In genomic region chr7:30285531-30286284, GRCh38 we compare ENCODE assay signal across 9 cellular contexts. TPM values are rescaled to one million over a fixed set of nuclear protein-coding genes. Genes with fewer than 3 reads are reported as not detected.
DNase-seq lines count a peak whose midpoint lies in the region; ATAC-seq, FAIRE-seq and TF ChIP-seq lines count a peak whose summit lies in the region.
"Had no signal": no experiment of that assay in that cellular context is flagged by ENCODE, and none has a peak within 500 bp of the region (broad histone marks: within the 10 kb centered on the region; RNA-seq: fewer than 3 reads in every experiment).

No MANE protein-coding gene starts in this region.

- peak overlapping the region; percentile 74 for H2AFZ ChIP-seq in endothelial cell of umbilical vein (ENCODE audit: low read depth, low read length)

- no peak for TF ChIP-seq POLR2A in endothelial cell of umbilical vein (IDR thresholded peaks at IDR 0.05; ENCODE audit: low read depth, low read length)

- FAIRE-seq in endothelial cell of umbilical vein (lab: Jason Lieb, UNC) = no peak
- FAIRE-seq: A204.1 had no signal

- H4K20me1 ChIP-seq in endothelial cell of umbilical vein (replicated peaks; ENCODE audit: control insufficient read depth, extremely low read depth, insufficient read depth, low read length) = no peaks in the 10 kb centered on the region

- CTCF ChIA-PET in endothelial cell of umbilical vein (lab: Charles Lee) = interaction anchor here (1.0 to 2.0 kb wide), 4 partner anchors 16 to 127 kb away, joined by 3 to 8 read pairs (median 4); no protein-coding TSS in a partner anchor

- TF ChIP-seq CTCF in endothelial cell of umbilical vein (IDR thresholded peaks at IDR 0.05; ENCODE audit: extremely low read depth in 1 of 2, insufficient read depth in 1 of 2, low read depth in 1 of 2, low read length in 2 of 2) = no peak

- intact Hi-C loops in endothelial cell of umbilical vein (cut with micrococcal nuclease) = loop anchor here (2.0 to 10.0 kb wide), 6 partner anchors 121 to 277 kb away; partner anchors contain the start of gene GGCT

- peak overlapping the region; percentile 57 for H3K4me2 ChIP-seq in endothelial cell of umbilical vein (ENCODE audit: insufficient read depth, low read length)

- H3K9ac ChIP-seq in endothelial cell of umbilical vein (replicated peaks; ENCODE audit: extremely low read depth, insufficient read depth, low read length) = peak overlapping the region; percentile 69

- H3K27ac ChIP-seq in endothelial cell of umbilical vein (ENCODE audit: insufficient read depth, low read depth, low read length) (no peak overlapping the region), muscle layer of duodenum (ENCODE audit: low read length) (peak overlapping the region; percentile 71)

- H3K27me3 ChIP-seq in endothelial cell of umbilical vein (ENCODE audit: control insufficient read depth in 2 of 2, insufficient read depth in 2 of 2, low read length in 2 of 2) = no peaks in the 10 kb centered on the region
- H3K27me3 ChIP-seq in muscle layer of duodenum (ENCODE audit: low read depth, low read length) = no peaks in the 10 kb centered on the region

- DNase-seq in NCI-H1092 treated with DMSO at 0.1 percent for 48 hours (lab: John Stamatoyannopoulos, UW) (peak; percentile 36), NCI-H1092 (lab: John Stamatoyannopoulos, UW) (no peak), NCI-H2171 treated with DMSO at 0.1 percent for 48 hours (lab: John Stamatoyannopoulos, UW) (peak; percentile 34), endothelial cell of umbilical vein (ENCODE audit: low read depth, low spot score) (peak; percentile 53)
- DNase-seq in activated CD8-positive, alpha-beta memory T cell treated with anti-CD3 and anti-CD28 coated beads for 4 hours (ENCODE audit: low read depth in 2 of 2) = peak; percentile 28 to 31
- DNase-seq in stimulated activated naive CD8-positive, alpha-beta T cell treated with anti-CD3 and anti-CD28 coated beads, Interleukin-15, Interleukin-2, amounts not matched to agents 100 U/mL and 50 U/mL, for 24 hours = peak; percentile 65

- H3K4me3 ChIP-seq in endothelial cell of umbilical vein (replicated peaks in 1 of 3; ENCODE audit: insufficient read depth in 1 of 3, low read depth in 1 of 3, low read length in 3 of 3) = peak overlapping the region; percentile 57 to 82 (median 57)
- H3K4me3 ChIP-seq in muscle layer of duodenum (ENCODE audit: low read depth in 1 of 2, low read length in 2 of 2) = peak overlapping the region; percentile 76 to 93

- dilution Hi-C loops in endothelial cell of umbilical vein (cut with MboI; ENCODE audit: extremely low pct_ligation_motif_present, low sequenced_read_pairs) = no loop called here

- no peaks in the 10 kb centered on the region for H3K36me3 ChIP-seq in endothelial cell of umbilical vein (ENCODE audit: control insufficient read depth in 2 of 2, extremely low read depth in 1 of 2, insufficient read depth in 2 of 2, low read length in 2 of 2)
- no peaks in the 10 kb centered on the region for H3K36me3 ChIP-seq in muscle layer of duodenum (ENCODE audit: control insufficient read depth in 1 of 2, insufficient read depth in 2 of 2, low read length in 2 of 2)

- peaks cover 8% of the 10 kb centered on the region for H3K79me2 ChIP-seq in endothelial cell of umbilical vein (ENCODE audit: control insufficient read depth, insufficient read depth, low read length)

- no peaks in the 10 kb centered on the region for H3K9me1 ChIP-seq in endothelial cell of umbilical vein (replicated peaks; ENCODE audit: control insufficient read depth, extremely low read depth, insufficient read depth, low read length)

- peaks cover 19% of the 10 kb centered on the region for H3K4me1 ChIP-seq in endothelial cell of umbilical vein (ENCODE audit: control insufficient read depth, extremely low read depth, insufficient read depth, low read length)
- H3K4me1 ChIP-seq in muscle layer of duodenum (ENCODE audit: control insufficient read depth in 1 of 2, insufficient read depth in 2 of 2, low read length in 2 of 2) = peaks cover 0 to 9% of the 10 kb centered on the region in 2 donors

- no peaks in the 10 kb centered on the region for H3K9me3 ChIP-seq in endothelial cell of umbilical vein (replicated peaks; ENCODE audit: control insufficient read depth, insufficient read depth, low read length)
- no peaks in the 10 kb centered on the region for H3K9me3 ChIP-seq in muscle layer of duodenum (ENCODE audit: control insufficient read depth in 1 of 2, low read length in 2 of 2)

- POLR2A ChIA-PET in endothelial cell of umbilical vein (lab: Charles Lee) = no interaction called here

- no TSS peak for BruUV-seq in endothelial cell of umbilical vein (replicated peaks; lab: Mats Ljungman, UMichigan)

- peak; percentile 1 for ATAC-seq in HG02610 (IDR thresholded peaks at IDR 0.05; ENCODE audit: unreplicated experiment)
- peak; percentile 1 for ATAC-seq in stimulated activated naive CD8-positive, alpha-beta T cell treated with anti-CD3 and anti-CD28 coated beads, Interleukin-15, Interleukin-2, amounts not matched to agents 100 U/mL and 50 U/mL, for 24 hours

TF ChIP-seq in endothelial cell of umbilical vein, 7 proteins besides CTCF, POLR2A, EP300 and RAD21:
- TF ChIP-seq GATA2 (IDR thresholded peaks at IDR 0.05; ENCODE audit: insufficient read depth, insufficient read length, low read depth, low read length) (no peak), EZH2 (IDR thresholded peaks at IDR 0.05; ENCODE audit: borderline replicate concordance, low read depth, low read length, severe bottlenecking) (no peak), FOS (IDR thresholded peaks at IDR 0.05; ENCODE audit: borderline replicate concordance, insufficient read depth, low read length) (no peak), POLR2AphosphoS5 (IDR thresholded peaks at IDR 0.05; ENCODE audit: insufficient read depth, low read depth, low read length) (no peak), MAX (IDR thresholded peaks at IDR 0.05; ENCODE audit: insufficient read depth, insufficient read length) (no peak), JUN (IDR thresholded peaks at IDR 0.05; ENCODE audit: borderline replicate concordance, insufficient read depth, insufficient read length, low read depth) (no peak), MYC (IDR thresholded peaks at IDR 0.05; ENCODE audit: low read depth, low read length) (no peak)

RNA-seq across cellular contexts. Expression of gene ZNRF2, which starts 1.3 kb away (rescaled TPM):
- 5.7 and 5.9 TPM in 2 replicates for total RNA-seq in endothelial cell of umbilical vein
- 0.96 and 1.4 TPM in 2 replicates for polyA plus RNA-seq in endothelial cell of umbilical vein
- 1.3 and 1.5 TPM in 2 replicates for polyA plus RNA-seq in endothelial cell of umbilical vein (2011; cell fraction: cytosol; rRNA removed)
- 1.9 and 2.7 TPM in 2 replicates for polyA plus RNA-seq in endothelial cell of umbilical vein (2011; cell fraction: nucleus; rRNA removed)
- polyA plus RNA-seq in endothelial cell of umbilical vein (2012) = 1.3 and 2.3 TPM in 2 replicates
- 1.3 TPM in 2 replicates for polyA minus RNA-seq in endothelial cell of umbilical vein
- 12.8 TPM for polyA minus RNA-seq in endothelial cell of umbilical vein (2011; cell fraction: cytosol; rRNA and poly(A)+ RNA removed)
- polyA minus RNA-seq in endothelial cell of umbilical vein (2011; cell fraction: nucleus; rRNA and poly(A)+ RNA removed) = 7.1 and 10.0 TPM in 2 replicates
